Comparison of ENCODE assay signal across 28 cellular contexts in genomic region chr18:2256577-2256976, GRCh38.
DNase-seq lines count a peak whose midpoint lies in the region; ATAC-seq, FAIRE-seq and TF ChIP-seq lines count a peak whose summit lies in the region.
"Had no signal": no experiment of that assay in that cellular context is flagged by ENCODE, and none has a peak within 500 bp of the region (broad histone marks: within the 10 kb centered on the region; RNA-seq: fewer than 3 reads in every experiment).

No MANE protein-coding gene starts in this region.

- no peak overlapping the region for H3K4me2 ChIP-seq in K562 (ENCODE audit: insufficient read depth, low read length)

- no peak overlapping the region for H3K9ac ChIP-seq in K562 (ENCODE audit: insufficient read depth in 1 of 2, low read depth in 2 of 2, low read length in 2 of 2)
- H3K9ac ChIP-seq: GM23248 had no signal

- no peaks in the 10 kb centered on the region for H3K9me3 Mint-ChIP-seq in activated CD4-positive, alpha-beta T cell treated with anti-CD3 and anti-CD28 coated beads, Interleukin-2, amount 10 ng/mL, durations not matched to agents 24 days and 14 days
- no peaks in the 10 kb centered on the region for H3K9me3 Mint-ChIP-seq in activated CD4-positive, alpha-beta T cell treated with anti-CD3 and anti-CD28 coated beads for 36 hours (ENCODE audit: low read depth)
- no peaks in the 10 kb centered on the region for H3K9me3 Mint-ChIP-seq in activated naive CD8-positive, alpha-beta T cell treated with anti-CD3 and anti-CD28 coated beads for 36 hours
- H3K9me3 Mint-ChIP-seq: HFFc6 had no signal

- intact Hi-C loops in activated CD4-positive, alpha-beta T cell treated with anti-CD3 and anti-CD28 coated beads, Interleukin-2, amount 10 ng/mL, durations not matched to agents 24 days and 14 days (cut with micrococcal nuclease), result no loop called here
- intact Hi-C loops in activated CD4-positive, alpha-beta T cell treated with anti-CD3 and anti-CD28 coated beads for 36 hours (cut with DNase I, micrococcal nuclease), result no loop called here
- intact Hi-C loops in K562 (cut with micrococcal nuclease) (no loop called here), right cardiac atrium (cut with DNase I) (no loop called here)

- no peak overlapping the region for H3K4me3 Mint-ChIP-seq in activated CD4-positive, alpha-beta T cell treated with anti-CD3 and anti-CD28 coated beads, Interleukin-2, amount 10 ng/mL, durations not matched to agents 24 days and 14 days
- no peak overlapping the region for H3K4me3 Mint-ChIP-seq in activated CD4-positive, alpha-beta T cell treated with anti-CD3 and anti-CD28 coated beads for 36 hours
- no peak overlapping the region for H3K4me3 Mint-ChIP-seq in activated naive CD8-positive, alpha-beta T cell treated with anti-CD3 and anti-CD28 coated beads for 36 hours
- H3K4me3 Mint-ChIP-seq: H9, HFFc6 had no signal

- no peaks in the 10 kb centered on the region for H3K36me3 Mint-ChIP-seq in activated CD4-positive, alpha-beta T cell treated with anti-CD3 and anti-CD28 coated beads, Interleukin-2, amount 10 ng/mL, durations not matched to agents 24 days and 14 days (ENCODE audit: low read depth)
- no peaks in the 10 kb centered on the region for H3K36me3 Mint-ChIP-seq in activated CD4-positive, alpha-beta T cell treated with anti-CD3 and anti-CD28 coated beads for 36 hours (ENCODE audit: low read depth)
- H3K36me3 Mint-ChIP-seq in activated naive CD8-positive, alpha-beta T cell treated with anti-CD3 and anti-CD28 coated beads for 36 hours, result no peaks in the 10 kb centered on the region

- no peaks in the 10 kb centered on the region for H3K36me3 ChIP-seq in K562 (ENCODE audit: control insufficient read depth, insufficient read depth, low read length)
- H3K36me3 ChIP-seq: SJCRH30 had no signal

- no peaks in the 10 kb centered on the region for H3K79me2 ChIP-seq in K562 (ENCODE audit: control insufficient read depth, insufficient read depth, low read length)

- no peak for TF ChIP-seq CTCF in K562 (IDR thresholded peaks at IDR 0.05 in 2 of 3, conservative IDR thresholded peaks at IDR 0.05 in 1 of 3; ENCODE audit: insufficient read depth in 2 of 3, low read depth in 1 of 3, low read length in 3 of 3)

- H3K27ac ChIP-seq in K562 (ENCODE audit: extremely low read depth, low read depth, low read length) (no peak overlapping the region), right cardiac atrium (ENCODE audit: low read length) (no peak overlapping the region), substantia nigra (ENCODE audit: low read depth, low read length, poor library complexity, severe bottlenecking) (no peak overlapping the region)
- H3K27ac ChIP-seq: GM23248, SJCRH30 had no signal

- H3K9me1 ChIP-seq in K562 (ENCODE audit: control insufficient read depth, insufficient read depth, low read length), result no peaks in the 10 kb centered on the region

- ATAC-seq in activated CD4-positive, alpha-beta T cell treated with anti-CD3 and anti-CD28 coated beads for 36 hours, result no peak
- ATAC-seq in K562, result no peak
- ATAC-seq in right cardiac atrium, result no peak
- no peak for ATAC-seq in GM21717 (IDR thresholded peaks at IDR 0.05; ENCODE audit: unreplicated experiment)
- ATAC-seq: SK-N-SH treated with all-trans-retinoic acid at 6 μM for 48 hours had no signal

- CTCF ChIA-PET in activated CD4-positive, alpha-beta T cell treated with anti-CD3 and anti-CD28 coated beads for 36 hours (lab: Charles Lee), result no interaction called here
- CTCF ChIA-PET in K562 (lab: Yijun Ruan, JAX; ENCODE audit: low intra/inter-chr PET ratio), result no interaction called here

- H3K4me3 ChIP-seq in K562 (no peak overlapping the region), right cardiac atrium (ENCODE audit: low read length) (no peak overlapping the region)
- H3K4me3 ChIP-seq: GM23248, SJCRH30 had no signal

- no peak for TF ChIP-seq EP300 in K562 (IDR thresholded peaks at IDR 0.05; ENCODE audit: low read length)

- BruUV-seq in K562 (replicated peaks; lab: Mats Ljungman, UMichigan), result no TSS peak

- H2AFZ ChIP-seq in K562 (ENCODE audit: low read depth, low read length), result no peak overlapping the region
- H2AFZ ChIP-seq: GM23248 had no signal

- 85% methylated on average over 1 of the region's 1 CpG for WGBS in K562 (ENCODE audit: insufficient coverage, low coverage, missing lambda C conversion rate)
- whole genome bisulfite sequencing in right cardiac atrium, result 85% methylated on average over 1 of the region's 1 CpG

- TF ChIP-seq POLR2A in K562 (conservative IDR thresholded peaks at IDR 0.05), result no peak

- H4K20me1 ChIP-seq in K562 (replicated peaks; ENCODE audit: control insufficient read depth, insufficient read depth, low read length), result no peaks in the 10 kb centered on the region

- H3K9me3 ChIP-seq in K562 (replicated peaks; ENCODE audit: control insufficient read depth, insufficient read depth, low read depth, low read length) (no peaks in the 10 kb centered on the region), right cardiac atrium (ENCODE audit: control insufficient read depth, low read length) (no peaks in the 10 kb centered on the region)
- H3K9me3 ChIP-seq: SJCRH30 had no signal

- DNase-seq in activated CD4-positive, alpha-beta T cell treated with anti-CD3 and anti-CD28 coated beads, Interleukin-2, amount 10 ng/mL, durations not matched to agents 24 days and 14 days, result peak; percentile 33
- no peak for DNase-seq in activated CD4-positive, alpha-beta T cell treated with anti-CD3 and anti-CD28 coated beads for 36 hours
- DNase-seq in OCI-M1 (lab: John Stamatoyannopoulos, UW) (peak; percentile 34), K562 (ENCODE audit: extremely low read depth in 1 of 4, low spot score in 3 of 4) (no peak), right cardiac atrium (no peak), substantia nigra (lab: John Stamatoyannopoulos, UW) (no peak)
- DNase-seq in activated naive CD8-positive, alpha-beta T cell treated with anti-CD3 and anti-CD28 coated beads for 36 hours, result no peak
- DNase-seq: 8988T; ACHN; Calu3; DND-41; GM23248; H9; HFFc6; KG1; MM.1S; NCI-H1417; NCI-H1694; NCI-H2029 treated with DMSO at 0.1 percent for 48 hours; NCI-H446 treated with DMSO at 0.1 percent for 48 hours; NCI-H526; NCI-H82; NK-92 treated with Interleukin-12 subunit alpha and Interleukin-12 subunit beta, amount 100 ng/mL, for 24 hours; SJCRH30; T-helper 1 cell had no signal

- H3K4me1 Mint-ChIP-seq in activated CD4-positive, alpha-beta T cell treated with anti-CD3 and anti-CD28 coated beads, Interleukin-2, amount 10 ng/mL, durations not matched to agents 24 days and 14 days, result no peaks in the 10 kb centered on the region
- no peaks in the 10 kb centered on the region for H3K4me1 Mint-ChIP-seq in activated CD4-positive, alpha-beta T cell treated with anti-CD3 and anti-CD28 coated beads for 36 hours
- H3K4me1 Mint-ChIP-seq in activated naive CD8-positive, alpha-beta T cell treated with anti-CD3 and anti-CD28 coated beads for 36 hours, result no peaks in the 10 kb centered on the region

- POLR2A ChIA-PET in activated CD4-positive, alpha-beta T cell treated with anti-CD3 and anti-CD28 coated beads for 36 hours (lab: Charles Lee), result no interaction called here
- POLR2A ChIA-PET in K562 (lab: Yijun Ruan, JAX), result no interaction called here

- FAIRE-seq in K562 (lab: Jason Lieb, UNC), result no peak
- FAIRE-seq: GM12892 had no signal

- no peaks in the 10 kb centered on the region for H3K27me3 Mint-ChIP-seq in activated CD4-positive, alpha-beta T cell treated with anti-CD3 and anti-CD28 coated beads, Interleukin-2, amount 10 ng/mL, durations not matched to agents 24 days and 14 days
- no peaks in the 10 kb centered on the region for H3K27me3 Mint-ChIP-seq in activated CD4-positive, alpha-beta T cell treated with anti-CD3 and anti-CD28 coated beads for 36 hours
- no peaks in the 10 kb centered on the region for H3K27me3 Mint-ChIP-seq in activated naive CD8-positive, alpha-beta T cell treated with anti-CD3 and anti-CD28 coated beads for 36 hours

- H3K27ac Mint-ChIP-seq in activated CD4-positive, alpha-beta T cell treated with anti-CD3 and anti-CD28 coated beads, Interleukin-2, amount 10 ng/mL, durations not matched to agents 24 days and 14 days, result no peak overlapping the region
- H3K27ac Mint-ChIP-seq in activated CD4-positive, alpha-beta T cell treated with anti-CD3 and anti-CD28 coated beads for 36 hours, result no peak overlapping the region
- H3K27ac Mint-ChIP-seq in activated naive CD8-positive, alpha-beta T cell treated with anti-CD3 and anti-CD28 coated beads for 36 hours, result no peak overlapping the region
- H3K27ac Mint-ChIP-seq: H9, HFFc6 had no signal

- in situ Hi-C loops in K562 (cut with MboI), result no loop called here

- no peak for TF ChIP-seq RAD21 in K562 (CRISPR knock-in tag; conservative IDR thresholded peaks at IDR 0.05 in 1 of 2, IDR thresholded peaks at IDR 0.05 in 1 of 2)

- H3K27me3 ChIP-seq in K562 (ENCODE audit: control insufficient read depth in 2 of 2, insufficient read depth in 2 of 2, low read length in 2 of 2) (no peaks in the 10 kb centered on the region), right cardiac atrium (ENCODE audit: control insufficient read depth, insufficient read depth) (no peaks in the 10 kb centered on the region)
- H3K27me3 ChIP-seq: SJCRH30 had no signal

- H3K4me1 ChIP-seq in K562 (replicated peaks in 1 of 2; ENCODE audit: control insufficient read depth in 2 of 2, insufficient read depth in 2 of 2, low read length in 2 of 2) (no peaks in the 10 kb centered on the region; a peak in 1 of 5 replicates), right cardiac atrium (ENCODE audit: control insufficient read depth, insufficient read depth, low read length) (no peaks in the 10 kb centered on the region)
- H3K4me1 ChIP-seq: SJCRH30 had no signal

TF ChIP-seq in K562, 482 proteins besides CTCF, POLR2A, EP300 and RAD21 (continues in another document):
- TF ChIP-seq MAX (CRISPR knock-in tag; IDR thresholded peaks at IDR 0.05), result no peak

Comparison
In these comparisons a context has a peak if more than half of its experiments do, and no peak if none do; other contexts are left out.
1. DNase-seq: peak in activated CD4-positive, alpha-beta T cell treated with anti-CD3 and anti-CD28 coated beads, Interleukin-2, amount 10 ng/mL, durations not matched to agents 24 days and 14 days (single experiment) and OCI-M1 (single experiment); none in activated CD4-positive, alpha-beta T cell treated with anti-CD3 and anti-CD28 coated beads for 36 hours (single experiment), K562 (0 of 4), right cardiac atrium (0 of 3), substantia nigra (0 of 49) and activated naive CD8-positive, alpha-beta T cell treated with anti-CD3 and anti-CD28 coated beads for 36 hours (single experiment).